ENCODE assay signal across 8 cellular contexts in the genomic region with DNA sequence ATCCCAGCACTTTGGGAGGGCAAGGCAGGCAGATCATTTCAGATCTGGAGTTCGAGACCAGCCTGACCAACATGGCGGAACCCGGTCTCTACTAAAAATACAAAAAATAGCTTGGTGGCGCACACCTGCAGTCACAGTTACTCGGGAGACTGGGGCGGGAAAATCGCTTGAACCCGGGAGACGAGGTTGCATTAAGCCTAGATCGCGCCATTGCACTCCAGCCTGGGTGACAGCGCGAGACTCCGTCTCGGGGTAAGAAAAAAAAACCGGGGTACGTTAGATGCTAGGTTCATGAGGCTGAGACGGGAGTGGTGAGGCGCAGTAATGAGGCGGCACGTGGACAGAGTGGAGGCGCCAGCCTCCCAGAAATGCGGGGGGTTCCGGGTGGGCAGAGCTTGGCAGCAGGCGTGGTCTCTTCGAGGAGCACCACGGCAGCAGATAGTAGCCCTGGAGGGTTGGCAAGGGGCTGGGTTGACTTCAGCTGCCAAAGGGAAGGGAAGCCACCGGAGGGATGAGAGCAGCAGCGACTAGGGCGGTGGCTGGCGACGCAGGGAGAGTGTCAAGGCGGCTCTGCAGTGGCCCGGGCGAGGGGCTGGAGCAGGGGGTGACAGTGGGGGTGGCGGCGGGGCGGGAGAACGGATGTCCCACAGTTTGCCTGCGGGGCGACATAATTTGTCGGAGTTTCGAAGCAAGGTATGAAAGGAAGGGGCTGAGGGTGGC. TPM values are rescaled to one million over a fixed set of nuclear protein-coding genes. Genes with fewer than 3 reads are reported as not detected.
DNase-seq lines count a peak whose midpoint lies in the region; ATAC-seq and TF ChIP-seq lines count a peak whose summit lies in the region.

No MANE protein-coding gene starts in this region.

- H3K9me3 ChIP-seq in right atrium auricular region: no peaks in the 10 kb centered on the region
- no peaks in the 10 kb centered on the region for H3K9me3 ChIP-seq in spleen

- H3K9me3 Mint-ChIP-seq in WTC11: peaks cover under 1% of the 10 kb centered on the region

- peak overlapping the region; percentile 74 for H3K27ac Mint-ChIP-seq in WTC11

- H3K27me3 ChIP-seq in right atrium auricular region (no peaks in the 10 kb centered on the region), spleen (replicated peaks in 1 of 7) (no peaks in the 10 kb centered on the region)

- peaks cover 49% of the 10 kb centered on the region for H3K36me3 Mint-ChIP-seq in WTC11

- ATAC-seq in HG02885 (IDR thresholded peaks at IDR 0.05; ENCODE audit: poor library complexity, unreplicated experiment) (peak; percentile 8), WTC11 (no peak), GM19351 (IDR thresholded peaks at IDR 0.05; ENCODE audit: unreplicated experiment) (no peak)

- H3K27me3 Mint-ChIP-seq in WTC11 (ENCODE audit: low read depth): 0 out of 2 replicates have a peak, but pooled peaks cover under 1% of the 10 kb centered on the region

- peak overlapping the region; percentile 87 for H3K4me3 Mint-ChIP-seq in WTC11

- H3K4me1 Mint-ChIP-seq in WTC11: peaks cover 50% of the 10 kb centered on the region

- CTCF ChIA-PET in WTC11 (lab: Charles Lee): interaction anchor here (1.4 kb wide), 1 partner anchor 99 kb away, joined by 4 read pairs; no protein-coding TSS in a partner anchor

- intact Hi-C loops in spleen (cut with DNase I; ENCODE audit: low total_unique reads): no loop called here

- H3K36me3 ChIP-seq in right atrium auricular region: peaks cover 38% of the 10 kb centered on the region
- H3K36me3 ChIP-seq in spleen: peaks cover 0 to 61% (median 45%) of the 10 kb centered on the region in 6 donors

- WGBS in spleen, 5 donors: 39 to 43% (median 41%) methylated on average over 43 of the region's 43 CpGs

- no peak for DNase-seq in WTC11 (ENCODE audit: low spot score)
- DNase-seq in right atrium auricular region (ENCODE audit: low spot score): no peak
- peak; percentile 83 for DNase-seq in spleen
- DNase-seq in iPS-NIHi7 (ENCODE audit: extremely low spot score): no peak
- DNase-seq in stimulated activated CD8-positive, alpha-beta memory T cell treated with anti-CD3 and anti-CD28 coated beads, Interleukin-4, amount 100 ng/mL, for 48 hours: no peak
- no peak for DNase-seq in putamen (ENCODE audit: low spot score)

- POLR2A ChIA-PET in WTC11 (lab: Charles Lee): interaction anchor here (0.6 to 1.8 kb wide), 4 partner anchors 19 to 239 kb away, joined by 3 to 5 read pairs (median 4); a partner anchor contains a TSS

- peak overlapping the region; percentile 98 to 100 for H3K4me3 ChIP-seq in right atrium auricular region
- H3K4me3 ChIP-seq in spleen: peak overlapping the region; percentile 76 to 100 (median 100)

- TF ChIP-seq CTCF in WTC11 (IDR thresholded peaks at IDR 0.05): no peak
- TF ChIP-seq CTCF in right atrium auricular region (IDR thresholded peaks at IDR 0.05): no peak
- no peak for TF ChIP-seq CTCF in spleen (IDR thresholded peaks at IDR 0.05 in 8 of 11, conservative IDR thresholded peaks at IDR 0.05 in 3 of 11)

- H3K27ac ChIP-seq in right atrium auricular region: peak overlapping the region; percentile 75 to 89
- peak overlapping the region; percentile 85 to 94 (median 90) for H3K27ac ChIP-seq in spleen

- TF ChIP-seq POLR2A in spleen (IDR thresholded peaks at IDR 0.05): no peak

- H3K4me1 ChIP-seq in right atrium auricular region: peaks cover 0 to 34% of the 10 kb centered on the region in 2 donors
- peaks cover 20 to 81% (median 60%) of the 10 kb centered on the region in 6 donors for H3K4me1 ChIP-seq in spleen

TF ChIP-seq in WTC11, 78 proteins besides CTCF, POLR2A, EP300 and RAD21 (continues in another document):
- TF ChIP-seq ESRRA (CRISPR knock-in tag; IDR thresholded peaks at IDR 0.05; ENCODE audit: borderline replicate concordance): no peak
- TF ChIP-seq JAZF1 (CRISPR knock-in tag; IDR thresholded peaks at IDR 0.05): no peak
- TF ChIP-seq, protein P1, sequence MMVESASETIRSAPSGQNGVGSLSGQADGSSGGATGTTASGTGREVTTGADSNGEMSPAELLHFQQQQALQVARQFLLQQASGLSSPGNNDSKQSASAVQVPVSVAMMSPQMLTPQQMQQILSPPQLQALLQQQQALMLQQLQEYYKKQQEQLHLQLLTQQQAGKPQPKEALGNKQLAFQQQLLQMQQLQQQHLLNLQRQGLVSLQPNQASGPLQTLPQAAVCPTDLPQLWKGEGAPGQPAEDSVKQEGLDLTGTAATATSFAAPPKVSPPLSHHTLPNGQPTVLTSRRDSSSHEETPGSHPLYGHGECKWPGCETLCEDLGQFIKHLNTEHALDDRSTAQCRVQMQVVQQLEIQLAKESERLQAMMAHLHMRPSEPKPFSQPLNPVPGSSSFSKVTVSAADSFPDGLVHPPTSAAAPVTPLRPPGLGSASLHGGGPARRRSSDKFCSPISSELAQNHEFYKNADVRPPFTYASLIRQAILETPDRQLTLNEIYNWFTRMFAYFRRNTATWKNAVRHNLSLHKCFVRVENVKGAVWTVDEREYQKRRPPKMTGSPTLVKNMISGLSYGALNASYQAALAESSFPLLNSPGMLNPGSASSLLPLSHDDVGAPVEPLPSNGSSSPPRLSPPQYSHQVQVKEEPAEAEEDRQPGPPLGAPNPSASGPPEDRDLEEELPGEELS (CRISPR knock-in tag; IDR thresholded peaks at IDR 0.05): no peak
- TF ChIP-seq ETV6 (CRISPR knock-in tag; IDR thresholded peaks at IDR 0.05): no peak
- no peak for TF ChIP-seq IRF2 (CRISPR knock-in tag; IDR thresholded peaks at IDR 0.05; ENCODE audit: borderline replicate concordance, low read depth)
- TF ChIP-seq, protein P2, sequence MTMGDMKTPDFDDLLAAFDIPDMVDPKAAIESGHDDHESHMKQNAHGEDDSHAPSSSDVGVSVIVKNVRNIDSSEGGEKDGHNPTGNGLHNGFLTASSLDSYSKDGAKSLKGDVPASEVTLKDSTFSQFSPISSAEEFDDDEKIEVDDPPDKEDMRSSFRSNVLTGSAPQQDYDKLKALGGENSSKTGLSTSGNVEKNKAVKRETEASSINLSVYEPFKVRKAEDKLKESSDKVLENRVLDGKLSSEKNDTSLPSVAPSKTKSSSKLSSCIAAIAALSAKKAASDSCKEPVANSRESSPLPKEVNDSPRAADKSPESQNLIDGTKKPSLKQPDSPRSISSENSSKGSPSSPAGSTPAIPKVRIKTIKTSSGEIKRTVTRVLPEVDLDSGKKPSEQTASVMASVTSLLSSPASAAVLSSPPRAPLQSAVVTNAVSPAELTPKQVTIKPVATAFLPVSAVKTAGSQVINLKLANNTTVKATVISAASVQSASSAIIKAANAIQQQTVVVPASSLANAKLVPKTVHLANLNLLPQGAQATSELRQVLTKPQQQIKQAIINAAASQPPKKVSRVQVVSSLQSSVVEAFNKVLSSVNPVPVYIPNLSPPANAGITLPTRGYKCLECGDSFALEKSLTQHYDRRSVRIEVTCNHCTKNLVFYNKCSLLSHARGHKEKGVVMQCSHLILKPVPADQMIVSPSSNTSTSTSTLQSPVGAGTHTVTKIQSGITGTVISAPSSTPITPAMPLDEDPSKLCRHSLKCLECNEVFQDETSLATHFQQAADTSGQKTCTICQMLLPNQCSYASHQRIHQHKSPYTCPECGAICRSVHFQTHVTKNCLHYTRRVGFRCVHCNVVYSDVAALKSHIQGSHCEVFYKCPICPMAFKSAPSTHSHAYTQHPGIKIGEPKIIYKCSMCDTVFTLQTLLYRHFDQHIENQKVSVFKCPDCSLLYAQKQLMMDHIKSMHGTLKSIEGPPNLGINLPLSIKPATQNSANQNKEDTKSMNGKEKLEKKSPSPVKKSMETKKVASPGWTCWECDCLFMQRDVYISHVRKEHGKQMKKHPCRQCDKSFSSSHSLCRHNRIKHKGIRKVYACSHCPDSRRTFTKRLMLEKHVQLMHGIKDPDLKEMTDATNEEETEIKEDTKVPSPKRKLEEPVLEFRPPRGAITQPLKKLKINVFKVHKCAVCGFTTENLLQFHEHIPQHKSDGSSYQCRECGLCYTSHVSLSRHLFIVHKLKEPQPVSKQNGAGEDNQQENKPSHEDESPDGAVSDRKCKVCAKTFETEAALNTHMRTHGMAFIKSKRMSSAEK (CRISPR knock-in tag; IDR thresholded peaks at IDR 0.05; ENCODE audit: borderline replicate concordance): no peak
- no peak for TF ChIP-seq ZNF317 (CRISPR knock-in tag; IDR thresholded peaks at IDR 0.05; ENCODE audit: borderline replicate concordance, low read depth)
- no peak for TF ChIP-seq ZNF416 (CRISPR knock-in tag; IDR thresholded peaks at IDR 0.05)
- TF ChIP-seq, protein P3, sequence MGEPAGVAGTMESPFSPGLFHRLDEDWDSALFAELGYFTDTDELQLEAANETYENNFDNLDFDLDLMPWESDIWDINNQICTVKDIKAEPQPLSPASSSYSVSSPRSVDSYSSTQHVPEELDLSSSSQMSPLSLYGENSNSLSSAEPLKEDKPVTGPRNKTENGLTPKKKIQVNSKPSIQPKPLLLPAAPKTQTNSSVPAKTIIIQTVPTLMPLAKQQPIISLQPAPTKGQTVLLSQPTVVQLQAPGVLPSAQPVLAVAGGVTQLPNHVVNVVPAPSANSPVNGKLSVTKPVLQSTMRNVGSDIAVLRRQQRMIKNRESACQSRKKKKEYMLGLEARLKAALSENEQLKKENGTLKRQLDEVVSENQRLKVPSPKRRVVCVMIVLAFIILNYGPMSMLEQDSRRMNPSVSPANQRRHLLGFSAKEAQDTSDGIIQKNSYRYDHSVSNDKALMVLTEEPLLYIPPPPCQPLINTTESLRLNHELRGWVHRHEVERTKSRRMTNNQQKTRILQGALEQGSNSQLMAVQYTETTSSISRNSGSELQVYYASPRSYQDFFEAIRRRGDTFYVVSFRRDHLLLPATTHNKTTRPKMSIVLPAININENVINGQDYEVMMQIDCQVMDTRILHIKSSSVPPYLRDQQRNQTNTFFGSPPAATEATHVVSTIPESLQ (CRISPR knock-in tag; IDR thresholded peaks at IDR 0.05): no peak

RNA-seq across cellular contexts. Expression of gene MRPL20, which starts 0.8 kb away (rescaled TPM):
- total RNA-seq in WTC11 (2021) (126 to 156 TPM (median 134 TPM) in 3 replicates), right atrium auricular region (100 to 1,000 TPM; 160 to 218 TPM), spleen (100 to 1,000 TPM in 3 of 7 donors, 10 to 100 TPM in 4; 67.4 to 144 (median 91.3) TPM)
- 100 to 1,000 TPM; 101 to 168 (median 122) TPM for polyA plus RNA-seq in spleen

RNA-seq across cellular contexts. Expression of gene CCNL2, which starts 7.1 kb away (rescaled TPM):
- total RNA-seq in WTC11 (2021) (117 to 142 TPM (median 117 TPM) in 3 replicates), right atrium auricular region (10 to 100 TPM; 41.6 to 44.2 TPM), spleen (100 to 1,000 TPM; 167 to 299 (median 208) TPM)
- 100 to 1,000 TPM; 111 to 230 (median 199) TPM for polyA plus RNA-seq in spleen

RNA-seq across cellular contexts. Expression of gene ANKRD65, which starts 14.8 kb away (rescaled TPM):
- total RNA-seq in WTC11 (2021) (1.6 to 2.8 TPM (median 1.9 TPM) in 3 replicates), right atrium auricular region (1 to 10 TPM; 2.2 to 2.4 TPM), spleen (1 to 10 TPM in 5 of 7 donors, under 1 TPM in 2; 0.43 to 2.7 (median 1.2) TPM)
- 1 to 10 TPM; 2.3 to 4.3 (median 3.0) TPM for polyA plus RNA-seq in spleen

RNA-seq across cellular contexts. Expression of gene VWA1, which starts 29.2 kb away (rescaled TPM):
- total RNA-seq in WTC11 (2021) (28.3 to 35.5 TPM (median 28.3 TPM) in 3 replicates), right atrium auricular region (10 to 100 TPM; 13.0 to 15.2 TPM), spleen (10 to 100 TPM in 6 of 7 donors, 1 to 10 TPM in 1; 3.9 to 18.0 (median 13.1) TPM)
- polyA plus RNA-seq in spleen: 10 to 100 TPM in 2 of 3 donors, 1 to 10 TPM in 1; 4.1 to 12.7 (median 11.0) TPM

RNA-seq across cellular contexts. Expression of gene AURKAIP1, which starts 31.3 kb away (rescaled TPM):
- total RNA-seq in WTC11 (2021) (238 to 268 TPM (median 250 TPM) in 3 replicates), right atrium auricular region (100 to 1,000 TPM; 155 to 159 TPM), spleen (10 to 100 TPM; 61.3 to 85.1 (median 71.7) TPM)
- 100 to 1,000 TPM; 149 to 174 (median 151) TPM for polyA plus RNA-seq in spleen
